8 cellular contexts compared by ENCODE assay signal in the genomic region with DNA sequence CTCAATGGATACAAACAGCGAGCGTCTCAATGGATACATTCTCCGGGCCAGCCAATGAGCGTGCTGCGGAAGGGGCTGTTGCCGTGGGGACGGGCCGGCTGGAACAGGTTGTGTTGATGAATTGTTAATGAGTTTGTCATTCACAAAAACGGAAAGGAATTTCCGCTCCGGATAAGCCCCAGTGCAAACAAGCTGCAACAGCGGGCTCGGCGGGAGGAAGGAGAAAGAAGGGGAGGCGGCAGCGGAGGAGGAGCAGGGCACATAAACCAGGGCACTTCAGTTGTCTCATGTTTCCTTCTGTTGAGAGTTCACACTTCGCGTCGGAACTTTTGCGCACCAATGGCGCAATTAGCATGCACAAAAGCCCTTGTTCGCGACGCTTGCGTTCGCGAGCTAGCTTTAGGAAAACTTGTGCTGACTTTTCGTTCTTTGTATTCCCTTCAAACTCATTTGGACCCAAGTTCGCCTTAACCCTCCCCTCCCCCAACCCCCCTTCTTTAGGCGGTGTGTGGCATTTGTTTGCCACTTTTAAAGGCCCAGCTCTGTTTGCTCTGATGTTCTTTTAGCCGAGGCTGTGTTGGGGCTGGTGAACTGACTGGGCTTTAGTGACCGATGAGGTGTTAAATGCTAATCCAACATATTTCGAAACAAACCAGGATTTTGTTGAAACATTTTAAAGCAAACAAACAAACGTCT. TPM values are rescaled to one million over a fixed set of nuclear protein-coding genes. Genes with fewer than 3 reads are reported as not detected.
A peak's percentile ranks its signal among the peaks of the same experiment; 100 is the strongest.
DNase-seq lines count a peak whose midpoint lies in the region; TF ChIP-seq lines count a peak whose summit lies in the region.

A gene with protein sequence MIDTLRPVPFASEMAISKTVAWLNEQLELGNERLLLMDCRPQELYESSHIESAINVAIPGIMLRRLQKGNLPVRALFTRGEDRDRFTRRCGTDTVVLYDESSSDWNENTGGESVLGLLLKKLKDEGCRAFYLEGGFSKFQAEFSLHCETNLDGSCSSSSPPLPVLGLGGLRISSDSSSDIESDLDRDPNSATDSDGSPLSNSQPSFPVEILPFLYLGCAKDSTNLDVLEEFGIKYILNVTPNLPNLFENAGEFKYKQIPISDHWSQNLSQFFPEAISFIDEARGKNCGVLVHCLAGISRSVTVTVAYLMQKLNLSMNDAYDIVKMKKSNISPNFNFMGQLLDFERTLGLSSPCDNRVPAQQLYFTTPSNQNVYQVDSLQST (minus strand): TSS at position 10 of the 696 bp plus-strand sequence. CDS start 462 bp downstream, outside the sequence.

- peaks cover 56% of the 10 kb centered on the region for H3K4me1 Mint-ChIP-seq in activated naive CD4-positive, alpha-beta T cell treated with anti-CD3 and anti-CD28 coated beads, Interleukin-2, amount 10 ng/mL, durations not matched to agents 7 days and 5 days
- H3K4me1 Mint-ChIP-seq in neural crest cell = peaks cover 58% of the 10 kb centered on the region
- H3K4me1 Mint-ChIP-seq in stimulated activated naive CD8-positive, alpha-beta T cell treated with anti-CD3 and anti-CD28 coated beads, Interleukin-15, Interleukin-2, amounts not matched to agents 100 ng/mL and 50 ng/mL, for 24 hours (ENCODE audit: low read depth) = peaks cover 61% of the 10 kb centered on the region

- peaks cover 47% of the 10 kb centered on the region for H3F3A ChIP-seq in GM23248 (ENCODE audit: insufficient read depth)
- peaks cover 11% of the 10 kb centered on the region for H3F3A ChIP-seq in SK-N-SH (replicated peaks; ENCODE audit: insufficient read depth)

- peak within 1 kb of the TSS; percentile 97 for H3K27ac Mint-ChIP-seq in activated naive CD4-positive, alpha-beta T cell treated with anti-CD3 and anti-CD28 coated beads, Interleukin-2, amount 10 ng/mL, durations not matched to agents 7 days and 5 days
- peak within 1 kb of the TSS; percentile 94 for H3K27ac Mint-ChIP-seq in neural crest cell (ENCODE audit: unreplicated experiment)
- H3K27ac Mint-ChIP-seq in stimulated activated naive CD8-positive, alpha-beta T cell treated with anti-CD3 and anti-CD28 coated beads, Interleukin-15, Interleukin-2, amounts not matched to agents 100 ng/mL and 50 ng/mL, for 24 hours = peak within 1 kb of the TSS; percentile 94

- H3K4me1 ChIP-seq in GM23248 (ENCODE audit: insufficient read depth) (peaks cover 19% of the 10 kb centered on the region), SK-N-SH (ENCODE audit: control insufficient read depth in 1 of 2, insufficient read depth in 2 of 2, low read depth in 1 of 2, low read length in 1 of 2) (peaks cover 22 to 43% of the 10 kb centered on the region in 2 experiments; a peak in 3 of 4 replicates)

- TF ChIP-seq CTCF in SK-N-SH (IDR thresholded peaks at IDR 0.05) = no peak
- TF ChIP-seq CTCF in neural crest cell (conservative IDR thresholded peaks at IDR 0.05) = no peak

- no peaks in the 10 kb centered on the region for H3K9me3 ChIP-seq in GM23248 (ENCODE audit: low read depth)
- no peaks in the 10 kb centered on the region for H3K9me3 ChIP-seq in SK-N-SH

- H2AFZ ChIP-seq in GM23248 (peak within 1 kb of the TSS; percentile 88), SK-N-SH (ENCODE audit: low read depth) (no peak within 1 kb of the TSS)

- H3K9me2 ChIP-seq in GM23248 (ENCODE audit: insufficient read depth) (no peaks in the 10 kb centered on the region), SK-N-SH (no peaks in the 10 kb centered on the region)

- TF ChIP-seq EP300 in SK-N-SH (IDR thresholded peaks at IDR 0.05; ENCODE audit: borderline replicate concordance in 1 of 2, low read depth in 1 of 2, low read length in 1 of 2) = peak; percentile 75 to 78; a peak in 2 of 4 replicates

- WGBS in GM23248 (ENCODE audit: low coverage in 1 of 2, low lambda C conversion rate in 2 of 2, missing lambda C conversion rate in 2 of 2), 2 experiments = 0 to 1% methylated on average over 34 of the region's 34 CpGs
- WGBS in SK-N-SH (ENCODE audit: low lambda C conversion rate) = under 1% methylated on average over 34 of the region's 34 CpGs

- peaks cover 36% of the 10 kb centered on the region for H3K36me3 Mint-ChIP-seq in activated naive CD4-positive, alpha-beta T cell treated with anti-CD3 and anti-CD28 coated beads, Interleukin-2, amount 10 ng/mL, durations not matched to agents 7 days and 5 days
- H3K36me3 Mint-ChIP-seq in neural crest cell (ENCODE audit: low read depth) = peaks cover 25% of the 10 kb centered on the region
- peaks cover 29% of the 10 kb centered on the region for H3K36me3 Mint-ChIP-seq in stimulated activated naive CD8-positive, alpha-beta T cell treated with anti-CD3 and anti-CD28 coated beads, Interleukin-15, Interleukin-2, amounts not matched to agents 100 ng/mL and 50 ng/mL, for 24 hours (ENCODE audit: low read depth)

- H3K27me3 ChIP-seq in GM23248 (replicated peaks; ENCODE audit: insufficient read depth) (no peaks in the 10 kb centered on the region), SK-N-SH (ENCODE audit: insufficient read depth) (no peaks in the 10 kb centered on the region)

- H3K79me2 ChIP-seq in GM23248 (ENCODE audit: insufficient read depth) = peaks cover 72% of the 10 kb centered on the region
- peaks cover 81% of the 10 kb centered on the region for H3K79me2 ChIP-seq in SK-N-SH (ENCODE audit: insufficient read depth)

- no peaks in the 10 kb centered on the region for H3K9me3 Mint-ChIP-seq in activated naive CD4-positive, alpha-beta T cell treated with anti-CD3 and anti-CD28 coated beads, Interleukin-2, amount 10 ng/mL, durations not matched to agents 7 days and 5 days
- H3K9me3 Mint-ChIP-seq in neural crest cell = no peaks in the 10 kb centered on the region
- H3K9me3 Mint-ChIP-seq in stimulated activated naive CD8-positive, alpha-beta T cell treated with anti-CD3 and anti-CD28 coated beads, Interleukin-15, Interleukin-2, amounts not matched to agents 100 ng/mL and 50 ng/mL, for 24 hours = no peaks in the 10 kb centered on the region

- peak within 1 kb of the TSS; percentile 98 for H3K4me2 ChIP-seq in GM23248 (ENCODE audit: unreplicated experiment)
- H3K4me2 ChIP-seq in SK-N-SH = peak within 1 kb of the TSS; percentile 93

- H3K27me3 Mint-ChIP-seq in activated naive CD4-positive, alpha-beta T cell treated with anti-CD3 and anti-CD28 coated beads, Interleukin-2, amount 10 ng/mL, durations not matched to agents 7 days and 5 days = peaks cover 7% of the 10 kb centered on the region
- H3K27me3 Mint-ChIP-seq in neural crest cell (ENCODE audit: low read depth) = peaks cover 4% of the 10 kb centered on the region
- H3K27me3 Mint-ChIP-seq in stimulated activated naive CD8-positive, alpha-beta T cell treated with anti-CD3 and anti-CD28 coated beads, Interleukin-15, Interleukin-2, amounts not matched to agents 100 ng/mL and 50 ng/mL, for 24 hours = no peaks in the 10 kb centered on the region

- H3K9ac ChIP-seq in GM23248 (peak within 1 kb of the TSS; percentile 94), SK-N-SH (peak within 1 kb of the TSS; percentile 97)

- DNase-seq in COLO829 (ENCODE audit: low spot score) (peak; percentile 97), GM23248 (peak; percentile 99), NCI-H1048 (lab: John Stamatoyannopoulos, UW) (peak; percentile 87), SK-N-SH (peak; percentile 93), foreskin melanocyte (peak; percentile 99), neural crest cell (ENCODE audit: low read depth, low spot score) (peak; percentile 88)
- DNase-seq in activated naive CD4-positive, alpha-beta T cell treated with anti-CD3 and anti-CD28 coated beads, Interleukin-2, amount 10 ng/mL, durations not matched to agents 7 days and 5 days = peak; percentile 98

- H3K27ac ChIP-seq in GM23248 = peak within 1 kb of the TSS; percentile 96
- peak within 1 kb of the TSS; percentile 98 to 100 for H3K27ac ChIP-seq in SK-N-SH (ENCODE audit: low read depth in 2 of 2, low read length in 1 of 2)

- TF ChIP-seq RAD21 in SK-N-SH (IDR thresholded peaks at IDR 0.05; ENCODE audit: low read length) = no peak

- H3K36me3 ChIP-seq in GM23248 (ENCODE audit: low read depth) (peaks cover 30% of the 10 kb centered on the region), SK-N-SH (replicated peaks in 1 of 2; ENCODE audit: control insufficient read depth in 1 of 2, insufficient read depth in 2 of 2, low read length in 1 of 2) (peaks cover 27 to 28% of the 10 kb centered on the region in 2 experiments)

- H4K20me1 ChIP-seq in GM23248 (ENCODE audit: insufficient read depth) = peaks cover 5% of the 10 kb centered on the region; the same call in 1 of the 2 replicates
- H4K20me1 ChIP-seq in SK-N-SH (ENCODE audit: insufficient read depth) = peaks cover 44% of the 10 kb centered on the region

- H3K4me3 Mint-ChIP-seq in activated naive CD4-positive, alpha-beta T cell treated with anti-CD3 and anti-CD28 coated beads, Interleukin-2, amount 10 ng/mL, durations not matched to agents 7 days and 5 days = peak within 1 kb of the TSS; percentile 99
- peak within 1 kb of the TSS; percentile 94 for H3K4me3 Mint-ChIP-seq in neural crest cell
- peak within 1 kb of the TSS; percentile 90 for H3K4me3 Mint-ChIP-seq in stimulated activated naive CD8-positive, alpha-beta T cell treated with anti-CD3 and anti-CD28 coated beads, Interleukin-15, Interleukin-2, amounts not matched to agents 100 ng/mL and 50 ng/mL, for 24 hours

- CTCF ChIA-PET in SK-N-SH (lab: Yijun Ruan, JAX) = interaction anchor here (0.7 to 2.7 kb wide), 15 partner anchors 14 to 335 kb away, joined by 3 to 14 read pairs (median 4); a partner anchor contains a TSS
- CTCF ChIA-PET in activated naive CD4-positive, alpha-beta T cell treated with anti-CD3 and anti-CD28 coated beads, Interleukin-2, amount 10 ng/mL, durations not matched to agents 7 days and 5 days (lab: Charles Lee) = interaction anchor here (0.7 to 4.0 kb wide), 10 partner anchors 75 to 335 kb away, joined by 3 to 32 read pairs (median 8); no protein-coding TSS in a partner anchor

- H3K4me3 ChIP-seq in GM23248 (peak within 1 kb of the TSS; percentile 89), SK-N-SH (ENCODE audit: low read depth in 2 of 2, low read length in 1 of 2) (peak within 1 kb of the TSS; percentile 94 to 99)

- in situ Hi-C loops in GM23248 (cut with MboI) = loop anchor here (10.0 kb wide), 1 partner anchor 298 kb away; no protein-coding TSS in a partner anchor

- POLR2A ChIA-PET in SK-N-SH (lab: Yijun Ruan, JAX) = interaction anchor here (0.6 to 2.5 kb wide), 20 partner anchors 10 to 335 kb away, joined by 3 to 11 read pairs (median 4); no protein-coding TSS in a partner anchor

TF ChIP-seq in SK-N-SH, 30 proteins besides CTCF, POLR2A, EP300 and RAD21 (continues in another document):
- no peak; the same call in 1 of the 2 replicates for TF ChIP-seq NRF1 (IDR thresholded peaks at IDR 0.05; ENCODE audit: low read depth, low read length)
- TF ChIP-seq RXRA (IDR thresholded peaks at IDR 0.05; ENCODE audit: borderline replicate concordance, low read depth) = peak; percentile 57; the same call in 1 of the 2 replicates

RNA-seq across cellular contexts. Expression of the gene that starts here (rescaled TPM):
- total RNA-seq in GM23248 (2014; rRNA removed; shearing (Covaris generic)) = 81.9 and 112 TPM in 2 replicates
- polyA plus RNA-seq in GM23248 (2016; fragmentation: Nextera tagmentation; extraction: Ambion mirVana) (96.1 and 100 TPM in 2 replicates), SK-N-SH (2012; rRNA removed) (64.8 and 71.4 TPM in 2 replicates)
- 37.6 and 45.0 TPM in 2 replicates for polyA plus RNA-seq in SK-N-SH (2012; cell fraction: cytosol; rRNA removed)
- 225 and 270 TPM in 2 replicates for polyA plus RNA-seq in SK-N-SH (2012; cell fraction: nucleus; rRNA removed)
- 109 and 112 TPM in 2 replicates for total RNA-seq in neural crest cell

Comparison
In these comparisons a context has a peak if more than half of its experiments do, and no peak if none do; other contexts are left out.
1. Peak in every context shown above with its lines: DNase-seq, H3K4me3 ChIP-seq and H3K27ac ChIP-seq.